ENCODE assay signal across 9 cellular contexts in the genomic region with DNA sequence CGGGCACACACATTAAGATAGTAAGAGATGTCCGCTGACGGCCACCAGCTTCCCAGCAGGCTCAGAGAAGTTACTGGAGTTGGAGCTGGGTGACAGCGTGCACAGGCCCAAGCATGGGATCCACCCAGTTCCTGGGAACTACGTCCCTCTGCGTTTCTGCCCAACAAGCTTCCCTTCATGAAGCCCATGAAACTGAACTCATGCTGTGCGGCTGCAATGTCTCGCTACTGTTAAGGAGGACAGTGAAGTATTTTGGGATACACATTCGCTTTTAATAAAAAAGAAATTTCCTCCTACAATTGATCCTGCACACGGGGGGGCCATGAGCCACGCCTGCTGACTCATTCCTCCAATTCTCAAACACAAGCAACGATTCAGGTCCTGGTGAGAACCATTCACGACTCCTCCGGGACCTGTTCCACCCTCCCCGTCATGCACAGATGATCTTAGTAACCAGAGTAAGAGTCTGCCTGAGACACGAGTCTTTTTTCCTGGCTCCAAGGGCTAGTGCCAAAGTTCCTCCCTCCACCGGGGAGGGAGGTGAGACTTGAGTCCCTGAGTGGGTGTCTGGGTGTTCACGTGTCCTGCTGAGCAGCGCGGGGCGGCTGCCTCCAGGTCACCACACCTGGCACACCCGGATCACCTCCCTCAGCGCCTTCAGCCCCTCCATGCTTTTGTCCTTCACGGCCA. TPM values are rescaled to one million over a fixed set of nuclear protein-coding genes. Genes with fewer than 3 reads are reported as not detected.
DNase-seq lines count a peak whose midpoint lies in the region; ATAC-seq, FAIRE-seq and TF ChIP-seq lines count a peak whose summit lies in the region.
"Had no signal": no experiment of that assay in that cellular context is flagged by ENCODE, and none has a peak within 500 bp of the region (broad histone marks: within the 10 kb centered on the region; RNA-seq: fewer than 3 reads in every experiment).

No MANE protein-coding gene starts in this region.

- peak; percentile 78 for FAIRE-seq in keratinocyte (lab: Jason Lieb, UNC)

- no peaks in the 10 kb centered on the region for H4K20me1 ChIP-seq in keratinocyte (ENCODE audit: control insufficient read depth, extremely low read depth, insufficient read depth, low read length)

- H3K4me1 Mint-ChIP-seq in activated CD8-positive, alpha-beta T cell treated with anti-CD3 and anti-CD28 coated beads, Interleukin-2, amount 10 ng/mL, durations not matched to agents 7 days and 5 days (ENCODE audit: low read depth), result peaks cover 21% of the 10 kb centered on the region

- H3K4me3 Mint-ChIP-seq in activated CD8-positive, alpha-beta T cell treated with anti-CD3 and anti-CD28 coated beads, Interleukin-2, amount 10 ng/mL, durations not matched to agents 7 days and 5 days, result no peak overlapping the region

- H3K27ac ChIP-seq in left ventricle myocardium inferior (replicated peaks), result no peak overlapping the region
- H3K27ac ChIP-seq in keratinocyte (ENCODE audit: control insufficient read depth, insufficient read depth, low read length), result peak overlapping the region; percentile 86
- H3K27ac ChIP-seq in vagina, result peak overlapping the region; percentile 93
- H3K27ac ChIP-seq in coronary artery, result peak overlapping the region in 1 of 2 donors; percentile 4

- no peak overlapping the region for H2AFZ ChIP-seq in keratinocyte (ENCODE audit: control insufficient read depth, low read length)

- peak overlapping the region; percentile 93 for H3K9ac ChIP-seq in keratinocyte (ENCODE audit: control insufficient read depth, extremely low read depth, insufficient read depth, low read length)

- H3K4me3 ChIP-seq in left ventricle myocardium inferior (no peak overlapping the region), keratinocyte (ENCODE audit: control insufficient read depth in 2 of 3, extremely low read depth in 1 of 3, insufficient read depth in 2 of 3, low read depth in 1 of 3, low read length in 3 of 3) (peak overlapping the region in 2 of 3 experiments; percentile 2 to 16), vagina (no peak overlapping the region), coronary artery (no peak overlapping the region)

- no peaks in the 10 kb centered on the region for H3K9me3 ChIP-seq in left ventricle myocardium inferior (replicated peaks)
- H3K9me3 ChIP-seq in keratinocyte (ENCODE audit: control insufficient read depth, low read depth, low read length), result no peaks in the 10 kb centered on the region
- no peaks in the 10 kb centered on the region for H3K9me3 ChIP-seq in vagina

- H3K27me3 ChIP-seq in left ventricle myocardium inferior (ENCODE audit: low read depth) (no peaks in the 10 kb centered on the region), keratinocyte (ENCODE audit: control insufficient read depth, extremely low read depth, insufficient read depth, low read length) (no peaks in the 10 kb centered on the region), vagina (no peaks in the 10 kb centered on the region)

- peak overlapping the region; percentile 77 for H3K4me2 ChIP-seq in keratinocyte (ENCODE audit: control insufficient read depth, extremely low read depth, insufficient read depth, low read depth, low read length)

- peaks cover 19% of the 10 kb centered on the region for H3K36me3 ChIP-seq in left ventricle myocardium inferior
- peaks cover 1 to 14% of the 10 kb centered on the region in 2 experiments for H3K36me3 ChIP-seq in keratinocyte (ENCODE audit: control insufficient read depth in 2 of 2, extremely low read depth in 1 of 2, insufficient read depth in 2 of 2, low read length in 2 of 2)
- H3K36me3 ChIP-seq in vagina, result peaks cover 0 to 7% of the 10 kb centered on the region in 2 donors

- no peak for TF ChIP-seq CTCF in left ventricle myocardium inferior (IDR thresholded peaks at IDR 0.05; ENCODE audit: borderline replicate concordance)
- TF ChIP-seq CTCF in keratinocyte (optimal IDR thresholded peaks at IDR 0.05 in 1 of 3, IDR thresholded peaks at IDR 0.05 in 1 of 3, conservative IDR thresholded peaks at IDR 0.05 in 1 of 3; ENCODE audit: extremely low read depth in 1 of 3, insufficient read depth in 2 of 3, low read length in 3 of 3), result no peak
- TF ChIP-seq CTCF in vagina (IDR thresholded peaks at IDR 0.05), result no peak
- no peak for TF ChIP-seq CTCF in coronary artery (IDR thresholded peaks at IDR 0.05)

- peaks cover 41% of the 10 kb centered on the region for H3K4me1 ChIP-seq in left ventricle myocardium inferior
- peaks cover 42% of the 10 kb centered on the region for H3K4me1 ChIP-seq in keratinocyte (ENCODE audit: control insufficient read depth, extremely low read depth, insufficient read depth, low read length)
- H3K4me1 ChIP-seq in vagina, result peaks cover 49% of the 10 kb centered on the region

- H3K27ac Mint-ChIP-seq in activated CD8-positive, alpha-beta T cell treated with anti-CD3 and anti-CD28 coated beads, Interleukin-2, amount 10 ng/mL, durations not matched to agents 7 days and 5 days, result peak overlapping the region; percentile 20

- H3K79me2 ChIP-seq in keratinocyte (ENCODE audit: control insufficient read depth, insufficient read depth, low read length), result peaks cover 8% of the 10 kb centered on the region

- no peak for TF ChIP-seq POLR2A in vagina (IDR thresholded peaks at IDR 0.05)

- no peaks in the 10 kb centered on the region for H3K9me1 ChIP-seq in keratinocyte (ENCODE audit: control insufficient read depth, extremely low read depth, insufficient read depth, low read length)

- H3K9me3 Mint-ChIP-seq in activated CD8-positive, alpha-beta T cell treated with anti-CD3 and anti-CD28 coated beads, Interleukin-2, amount 10 ng/mL, durations not matched to agents 7 days and 5 days (ENCODE audit: insufficient read depth), result no peaks in the 10 kb centered on the region

- no peaks in the 10 kb centered on the region for H3K27me3 Mint-ChIP-seq in activated CD8-positive, alpha-beta T cell treated with anti-CD3 and anti-CD28 coated beads, Interleukin-2, amount 10 ng/mL, durations not matched to agents 7 days and 5 days (ENCODE audit: low read depth)

- dilution Hi-C loops in keratinocyte (cut with MboI; ENCODE audit: extremely low pct_ligation_motif_present, low sequenced_read_pairs), result no loop called here

- peak; percentile 15 for DNase-seq in left ventricle myocardium superior
- DNase-seq in left ventricle myocardium inferior, result no peak
- no peak for DNase-seq in activated CD8-positive, alpha-beta T cell treated with anti-CD3 and anti-CD28 coated beads, Interleukin-2, amount 10 ng/mL, durations not matched to agents 7 days and 5 days
- DNase-seq in keratinocyte (ENCODE audit: low read depth, low spot score), result peak; percentile 62
- DNase-seq in vagina (ENCODE audit: extremely low spot score in 2 of 2), result no peak
- no peak for DNase-seq in coronary artery (ENCODE audit: low spot score)
- no peak for DNase-seq in NCI-H510A treated with DMSO at 0.1 percent for 48 hours (lab: John Stamatoyannopoulos, UW)
- DNase-seq: SHP77 treated with DMSO at 0.1 percent for 48 hours had no signal

- POLR2A ChIA-PET in activated CD8-positive, alpha-beta T cell treated with anti-CD3 and anti-CD28 coated beads, Interleukin-2, amount 10 ng/mL, durations not matched to agents 7 days and 5 days (lab: Charles Lee), result no interaction called here

- intact Hi-C loops in left ventricle myocardium superior (cut with micrococcal nuclease), result no loop called here
- intact Hi-C loops in left ventricle myocardium inferior (cut with micrococcal nuclease), result no loop called here
- intact Hi-C loops in vagina (cut with DNase I), result loop anchor here (10.0 kb wide), 1 partner anchor 62 kb away; a partner anchor contains a TSS

- ATAC-seq in left ventricle myocardium superior, result no peak
- no peak for ATAC-seq in activated CD8-positive, alpha-beta T cell treated with anti-CD3 and anti-CD28 coated beads, Interleukin-2, amount 10 ng/mL, durations not matched to agents 7 days and 5 days
- no peak for ATAC-seq in HG03432 (IDR thresholded peaks at IDR 0.05; ENCODE audit: unreplicated experiment)

- peaks cover 8% of the 10 kb centered on the region for H3K36me3 Mint-ChIP-seq in activated CD8-positive, alpha-beta T cell treated with anti-CD3 and anti-CD28 coated beads, Interleukin-2, amount 10 ng/mL, durations not matched to agents 7 days and 5 days (ENCODE audit: low read depth)

- CTCF ChIA-PET in activated CD8-positive, alpha-beta T cell treated with anti-CD3 and anti-CD28 coated beads, Interleukin-2, amount 10 ng/mL, durations not matched to agents 7 days and 5 days (lab: Charles Lee), result no interaction called here

RNA-seq across cellular contexts. Expression of a gene that starts 2.6 kb away (rescaled TPM):
- total RNA-seq in left ventricle myocardium superior (11.8 TPM), left ventricle myocardium inferior (11.2 TPM), vagina (49.6 TPM)
- total RNA-seq in activated CD8-positive, alpha-beta T cell treated with anti-CD3 and anti-CD28 coated beads, Interleukin-2, amount 10 ng/mL, durations not matched to agents 7 days and 5 days, result 10 to 100 TPM; 33.1 to 33.3 TPM
- 47.7 to 49.6 TPM (median 48.0 TPM) in 3 replicates for polyA plus RNA-seq in keratinocyte
- 12.6 TPM for polyA plus RNA-seq in keratinocyte (2011; ENCODE audit: low read depth)
- polyA plus RNA-seq in keratinocyte (2011; cell fraction: cytosol; rRNA removed), result 29.4 and 49.1 TPM in 2 replicates
- 64.3 and 71.0 TPM in 2 replicates for polyA plus RNA-seq in keratinocyte (2011; cell fraction: nucleus; rRNA removed)
- polyA plus RNA-seq in keratinocyte (2012; ENCODE audit: low replicate concordance), result 35.3 and 49.4 TPM in 2 replicates
- polyA minus RNA-seq in keratinocyte, result 11.6 to 20.6 TPM (median 17.0 TPM) in 3 replicates
- 26.9 TPM for polyA minus RNA-seq in keratinocyte (2011; cell fraction: cytosol; rRNA and poly(A)+ RNA removed)
- 3.0 and 4.5 TPM in 2 replicates for polyA minus RNA-seq in keratinocyte (2011; cell fraction: nucleus; rRNA and poly(A)+ RNA removed)

RNA-seq across cellular contexts. Expression of a gene that starts 11.2 kb away (rescaled TPM):
- total RNA-seq in left ventricle myocardium superior (0.22 TPM), left ventricle myocardium inferior (0.36 TPM), vagina (129 TPM)
- not detected for total RNA-seq in activated CD8-positive, alpha-beta T cell treated with anti-CD3 and anti-CD28 coated beads, Interleukin-2, amount 10 ng/mL, durations not matched to agents 7 days and 5 days
- 1.6 to 15.6 TPM (median 2.9 TPM) in 3 replicates for polyA plus RNA-seq in keratinocyte
- 6.2 TPM for polyA plus RNA-seq in keratinocyte (2011; ENCODE audit: low read depth)
- 2.5 and 3.6 TPM in 2 replicates for polyA plus RNA-seq in keratinocyte (2011; cell fraction: cytosol; rRNA removed)
- polyA plus RNA-seq in keratinocyte (2011; cell fraction: nucleus; rRNA removed), result 21.3 and 26.8 TPM in 2 replicates
- polyA plus RNA-seq in keratinocyte (2012; ENCODE audit: low replicate concordance), result 2.2 and 17.5 TPM in 2 replicates
- polyA minus RNA-seq in keratinocyte, result 3.2 to 18.8 TPM (median 8.7 TPM) in 3 replicates
- polyA minus RNA-seq in keratinocyte (2011; cell fraction: cytosol; rRNA and poly(A)+ RNA removed), result 2.3 TPM
- polyA minus RNA-seq in keratinocyte (2011; cell fraction: nucleus; rRNA and poly(A)+ RNA removed), result 10.5 and 15.3 TPM in 2 replicates

RNA-seq across cellular contexts. Expression of a gene that starts 36.7 kb away (rescaled TPM):
- 47.2 TPM for total RNA-seq in left ventricle myocardium superior
- 76.5 TPM for total RNA-seq in left ventricle myocardium inferior
- total RNA-seq in activated CD8-positive, alpha-beta T cell treated with anti-CD3 and anti-CD28 coated beads, Interleukin-2, amount 10 ng/mL, durations not matched to agents 7 days and 5 days, result 10 to 100 TPM; 22.6 to 23.9 TPM
- polyA plus RNA-seq in keratinocyte, result 3.8 to 5.9 TPM (median 5.2 TPM) in 3 replicates
- polyA plus RNA-seq in keratinocyte (2011; ENCODE audit: low read depth), result 16.6 TPM
- polyA plus RNA-seq in keratinocyte (2011; cell fraction: cytosol; rRNA removed), result 1.8 and 7.3 TPM in 2 replicates
- polyA plus RNA-seq in keratinocyte (2011; cell fraction: nucleus; rRNA removed), result 12.9 and 18.7 TPM in 2 replicates
- polyA plus RNA-seq in keratinocyte (2012; ENCODE audit: low replicate concordance), result 9.6 and 17.6 TPM in 2 replicates
- 2.3 to 2.4 TPM (median 2.3 TPM) in 3 replicates for polyA minus RNA-seq in keratinocyte
- 12.1 TPM for polyA minus RNA-seq in keratinocyte (2011; cell fraction: cytosol; rRNA and poly(A)+ RNA removed)
- polyA minus RNA-seq in keratinocyte (2011; cell fraction: nucleus; rRNA and poly(A)+ RNA removed), result 5.9 and 8.0 TPM in 2 replicates
- total RNA-seq in vagina, result 30.0 TPM

Comparison
In these comparisons a context has a peak if more than half of its experiments do, and no peak if none do; other contexts are left out.
1. DNase-seq: peak in left ventricle myocardium superior (single experiment) and keratinocyte (single experiment); none in left ventricle myocardium inferior (single experiment), activated CD8-positive, alpha-beta T cell treated with anti-CD3 and anti-CD28 coated beads, Interleukin-2, amount 10 ng/mL, durations not matched to agents 7 days and 5 days (single experiment), vagina (0 of 2), coronary artery (single experiment) and NCI-H510A treated with DMSO at 0.1 percent for 48 hours (single experiment).
2. H3K4me3 ChIP-seq: peak in keratinocyte (2 of 3); none in left ventricle myocardium inferior (single experiment), vagina (0 of 2) and coronary artery (single experiment).
3. RNA of a gene that starts 11.2 kb away (total RNA-seq): 129 TPM in vagina (single experiment); 0.36 TPM in left ventricle myocardium inferior (single experiment), 0.22 TPM in left ventricle myocardium superior (single experiment) and not detected in activated CD8-positive, alpha-beta T cell treated with anti-CD3 and anti-CD28 coated beads, Interleukin-2, amount 10 ng/mL, durations not matched to agents 7 days and 5 days; every median in the first group is over 10 times any median in the second.